ENCODE assay signal across 8 cellular contexts in genomic region chr16:89505204-89506112, GRCh38. TPM values are rescaled to one million over a fixed set of nuclear protein-coding genes. Genes with fewer than 3 reads are reported as not detected.
DNase-seq lines count a peak whose midpoint lies in the region; ATAC-seq and TF ChIP-seq lines count a peak whose summit lies in the region.

No MANE protein-coding gene starts in this region.

- ATAC-seq in GM18502 (IDR thresholded peaks at IDR 0.05; ENCODE audit: poor library complexity, unreplicated experiment): peak; percentile 46
- peak; percentile 48 for ATAC-seq in HG03103 (IDR thresholded peaks at IDR 0.05; ENCODE audit: low read depth, unreplicated experiment)
- peak in 3 of 4 donors; percentile 11 to 21 (median 18) for ATAC-seq in psoas muscle

- intact Hi-C loops in psoas muscle (cut with DNase I): no loop called here
- intact Hi-C loops in transverse colon (cut with DNase I; ENCODE audit: low total_unique reads): loop anchor here (5.0 kb wide), 1 partner anchor 173 kb away; no protein-coding TSS in a partner anchor

- H3K36me3 ChIP-seq in psoas muscle (ENCODE audit: insufficient read depth in 1 of 2, low read depth in 1 of 2) (peaks cover 0 to 4% of the 10 kb centered on the region in 2 donors), transverse colon (peaks cover 0 to 2% (median under 1%) of the 10 kb centered on the region in 4 donors)

- H3K27me3 ChIP-seq in psoas muscle (ENCODE audit: insufficient read depth in 3 of 3, low read length in 2 of 3) (no peaks in the 10 kb centered on the region), transverse colon (no peaks in the 10 kb centered on the region)

- TF ChIP-seq CTCF in psoas muscle (IDR thresholded peaks at IDR 0.05) (no peak), transverse colon (IDR thresholded peaks at IDR 0.05) (no peak)

- TF ChIP-seq POLR2A in transverse colon (IDR thresholded peaks at IDR 0.05): peak; percentile 97

- peak; percentile 63 for TF ChIP-seq EP300 in transverse colon (IDR thresholded peaks at IDR 0.05; ENCODE audit: low read depth)

- peak overlapping the region; percentile 22 for H3K4me3 ChIP-seq in psoas muscle
- H3K4me3 ChIP-seq in transverse colon: peak overlapping the region in 1 of 4 donors; percentile 13

- 50 to 52% (median 50%) methylated on average over 20 of the region's 20 CpGs for WGBS in psoas muscle, 3 donors
- 18 to 42% methylated on average over 5 to 20 of the region's 20 CpGs for whole genome bisulfite sequencing in transverse colon (ENCODE audit: low coverage in 1 of 2), 2 donors

- H3K9me3 ChIP-seq in psoas muscle (no peaks in the 10 kb centered on the region), transverse colon (no peaks in the 10 kb centered on the region)

- in situ Hi-C loops in transverse colon (cut with MboI; ENCODE audit: low pct_ligation_motif_present in 1 of 4, low pct_unique_long_range_greater_than_20kb in 1 of 4, low sequenced_read_pairs in 3 of 4): loop anchor here in 1 of 4 donors (10.0 kb wide), 1 partner anchor 171 kb away; no protein-coding TSS in a partner anchor

- DNase-seq in RPMI8226 (peak; percentile 65), glomerular endothelial cell (ENCODE audit: extremely low read depth, low read depth, low spot score) (peak; percentile 84), psoas muscle (peak; percentile 88 to 92), transverse colon (peak; percentile 97), NCI-H524 treated with DMSO at 0.1 percent for 48 hours (lab: John Stamatoyannopoulos, UW) (no peak)
- DNase-seq in activated gamma-delta T cell treated with anti-CD3 and anti-CD28 coated beads, Interleukin-2, amount 50 U/mL, for 16 hours (ENCODE audit: low read depth): peak; percentile 82

- H3K27ac ChIP-seq in psoas muscle: peak overlapping the region; percentile 60
- peak overlapping the region; percentile 83 to 97 (median 92) for H3K27ac ChIP-seq in transverse colon

- peaks cover 23% of the 10 kb centered on the region for H3K4me1 ChIP-seq in psoas muscle
- peaks cover 20 to 68% (median 57%) of the 10 kb centered on the region in 4 donors for H3K4me1 ChIP-seq in transverse colon

RNA-seq across cellular contexts. Expression of gene SPG7, which starts 2.7 kb away (rescaled TPM):
- 141 and 210 TPM in 2 replicates for total RNA-seq in glomerular endothelial cell
- total RNA-seq in psoas muscle: 10 to 100 TPM; 66.8 to 92.3 (median 87.3) TPM
- 10 to 100 TPM; 57.5 to 95.3 (median 79.3) TPM for polyA plus RNA-seq in psoas muscle
- 100 to 1,000 TPM; 168 to 408 (median 285) TPM for total RNA-seq in transverse colon

RNA-seq across cellular contexts. Expression of gene ANKRD11, which starts 15.1 kb away (rescaled TPM):
- total RNA-seq in glomerular endothelial cell: 113 and 178 TPM in 2 replicates
- 10 to 100 TPM; 52.3 to 72.8 (median 63.8) TPM for total RNA-seq in psoas muscle
- 10 to 100 TPM; 22.3 to 57.9 (median 43.3) TPM for polyA plus RNA-seq in psoas muscle
- total RNA-seq in transverse colon: 100 to 1,000 TPM; 109 to 281 (median 142) TPM

RNA-seq across cellular contexts. Expression of gene RPL13, which starts 55.0 kb away (rescaled TPM):
- total RNA-seq in glomerular endothelial cell: 4,854 and 6,899 TPM in 2 replicates
- total RNA-seq in psoas muscle: 1,000 to 10,000 TPM; 1,039 to 1,769 (median 1,553) TPM
- polyA plus RNA-seq in psoas muscle: 1,000 to 10,000 TPM; 2,989 to 7,334 (median 5,467) TPM
- 1,000 to 10,000 TPM; 3,190 to 3,814 (median 3,321) TPM for total RNA-seq in transverse colon
